11 cellular contexts compared by ENCODE assay signal in the genomic region with DNA sequence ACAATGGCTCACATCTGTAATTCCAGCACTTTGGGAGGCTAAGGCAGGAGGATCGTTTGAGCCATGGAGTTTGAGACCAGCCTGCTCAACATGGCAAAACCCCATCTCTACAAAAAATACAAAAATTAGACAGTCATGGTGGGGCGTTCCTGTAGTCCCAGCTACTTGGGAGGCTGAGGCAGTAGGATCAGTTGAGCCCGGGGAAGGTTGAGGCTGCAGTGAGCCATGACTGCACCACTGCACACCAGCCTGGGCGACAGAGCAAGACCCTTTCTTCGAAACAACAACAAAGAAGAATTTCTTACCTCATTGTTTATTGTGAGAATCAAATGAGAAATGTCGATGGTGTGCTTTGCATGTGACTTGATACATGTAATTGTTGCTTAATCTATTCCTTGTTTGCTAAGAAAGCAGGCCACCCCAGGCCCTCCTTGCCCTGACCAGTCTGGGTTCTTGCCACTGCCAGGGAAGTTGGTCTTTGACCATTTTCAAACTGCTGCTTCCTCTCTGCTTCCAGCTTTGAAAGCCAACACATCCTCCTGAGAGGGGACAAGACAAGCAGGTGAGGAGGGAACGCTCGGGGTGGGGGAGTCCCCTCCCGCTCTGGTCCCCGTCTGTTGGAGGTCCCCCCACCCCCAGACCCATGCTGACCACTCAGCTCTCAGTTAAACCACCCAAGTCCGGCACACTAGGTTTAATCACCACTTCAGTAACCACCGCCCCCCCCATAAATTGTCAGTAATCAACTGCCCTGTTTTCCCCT. TPM values are rescaled to one million over a fixed set of nuclear protein-coding genes. Genes with fewer than 3 reads are reported as not detected.
DNase-seq lines count a peak whose midpoint lies in the region; ATAC-seq and TF ChIP-seq lines count a peak whose summit lies in the region.
"Had no signal": no experiment of that assay in that cellular context is flagged by ENCODE, and none has a peak within 500 bp of the region (broad histone marks: within the 10 kb centered on the region; RNA-seq: fewer than 3 reads in every experiment).

No MANE protein-coding gene starts in this region.

- intact Hi-C loops in spleen (cut with DNase I; ENCODE audit: low total_unique reads), result loop anchor here (10.0 kb wide), 1 partner anchor 80 kb away; a partner anchor contains a TSS

- H3K4me1 Mint-ChIP-seq in activated CD8-positive, alpha-beta memory T cell treated with anti-CD3 and anti-CD28 coated beads, Interleukin-2, amount 10 ng/mL, durations not matched to agents 7 days and 5 days, result peaks cover 48% of the 10 kb centered on the region
- H3K4me1 Mint-ChIP-seq in T-helper 17 cell, result peaks cover 33% of the 10 kb centered on the region

- no peak overlapping the region for H3K4me3 Mint-ChIP-seq in activated CD8-positive, alpha-beta memory T cell treated with anti-CD3 and anti-CD28 coated beads, Interleukin-2, amount 10 ng/mL, durations not matched to agents 7 days and 5 days
- peak overlapping the region; percentile 5 for H3K4me3 Mint-ChIP-seq in T-helper 17 cell

- peaks cover 51% of the 10 kb centered on the region for H3K36me3 Mint-ChIP-seq in activated CD8-positive, alpha-beta memory T cell treated with anti-CD3 and anti-CD28 coated beads, Interleukin-2, amount 10 ng/mL, durations not matched to agents 7 days and 5 days
- peaks cover 7% of the 10 kb centered on the region for H3K36me3 Mint-ChIP-seq in T-helper 17 cell (ENCODE audit: low read depth)

- peak overlapping the region in 7 of 8 donors; percentile 44 to 96 (median 86) for H3K27ac ChIP-seq in spleen

- WGBS in spleen, 5 donors, result 63 to 72% (median 71%) methylated on average over 12 of the region's 12 CpGs

- H3K4me1 ChIP-seq in spleen, result peaks cover 32 to 69% (median 61%) of the 10 kb centered on the region in 6 donors

- TF ChIP-seq POLR2A in spleen (IDR thresholded peaks at IDR 0.05), result no peak

- no peaks in the 10 kb centered on the region for H3K9me3 Mint-ChIP-seq in activated CD8-positive, alpha-beta memory T cell treated with anti-CD3 and anti-CD28 coated beads, Interleukin-2, amount 10 ng/mL, durations not matched to agents 7 days and 5 days (ENCODE audit: low read depth)

- no peaks in the 10 kb centered on the region for H3K27me3 Mint-ChIP-seq in activated CD8-positive, alpha-beta memory T cell treated with anti-CD3 and anti-CD28 coated beads, Interleukin-2, amount 10 ng/mL, durations not matched to agents 7 days and 5 days
- no peaks in the 10 kb centered on the region for H3K27me3 Mint-ChIP-seq in T-helper 17 cell

- no peaks in the 10 kb centered on the region for H3K27me3 ChIP-seq in spleen (replicated peaks in 1 of 7)

- TF ChIP-seq CTCF in spleen (IDR thresholded peaks at IDR 0.05 in 8 of 11, conservative IDR thresholded peaks at IDR 0.05 in 3 of 11), result no peak

- H3K36me3 ChIP-seq in spleen, result peaks cover 0 to 100% (median 75%) of the 10 kb centered on the region in 6 donors

- no peak for DNase-seq in activated CD8-positive, alpha-beta memory T cell treated with anti-CD3 and anti-CD28 coated beads, Interleukin-2, amount 10 ng/mL, durations not matched to agents 7 days and 5 days
- no peak for DNase-seq in activated CD8-positive, alpha-beta memory T cell treated with anti-CD3 and anti-CD28 coated beads, Interleukin-2, amount 50 U/mL, for 48 hours
- DNase-seq in T-helper 17 cell (no peak), fibroblast of peridontal ligament (ENCODE audit: extremely low read depth) (peak; percentile 40), spleen (no peak), NCI-H2171 treated with DMSO at 0.1 percent for 48 hours (lab: John Stamatoyannopoulos, UW) (no peak), AG20443 (ENCODE audit: low spot score) (no peak), GM19238 (ENCODE audit: insufficient read length, low spot score) (no peak)
- DNase-seq: SIG-M5 had no signal

- ATAC-seq in activated CD8-positive, alpha-beta memory T cell treated with anti-CD3 and anti-CD28 coated beads, Interleukin-2, amount 10 ng/mL, durations not matched to agents 7 days and 5 days, result no peak
- no peak for ATAC-seq in T-helper 17 cell
- ATAC-seq: activated CD4-positive, CD25-positive, alpha-beta regulatory T cell treated with anti-CD3 and anti-CD28 coated beads, Interleukin-2, amount 50 U/mL, for 24 hours had no signal

- CTCF ChIA-PET in activated CD8-positive, alpha-beta memory T cell treated with anti-CD3 and anti-CD28 coated beads, Interleukin-2, amount 10 ng/mL, durations not matched to agents 7 days and 5 days (lab: Charles Lee), result interaction anchor here (0.5 to 3.1 kb wide), 4 partner anchors 39 to 81 kb away, joined by 3 to 18 read pairs (median 4); no protein-coding TSS in a partner anchor

- H3K9me3 ChIP-seq in T-helper 17 cell (ENCODE audit: control insufficient read depth, low read length, poor library complexity, severe bottlenecking), result no peaks in the 10 kb centered on the region
- H3K9me3 ChIP-seq in spleen, result no peaks in the 10 kb centered on the region

- H3K27ac Mint-ChIP-seq in activated CD8-positive, alpha-beta memory T cell treated with anti-CD3 and anti-CD28 coated beads, Interleukin-2, amount 10 ng/mL, durations not matched to agents 7 days and 5 days, result peak overlapping the region; percentile 46
- H3K27ac Mint-ChIP-seq in T-helper 17 cell, result peak overlapping the region; percentile 95

- no peak overlapping the region for H3K4me3 ChIP-seq in spleen
- H3K4me3 ChIP-seq: skin epidermis had no signal

RNA-seq across cellular contexts. Expression of a gene that starts 47.3 kb away (rescaled TPM):
- 1 to 10 TPM; 3.2 to 9.6 TPM for total RNA-seq in activated CD8-positive, alpha-beta memory T cell treated with anti-CD3 and anti-CD28 coated beads, Interleukin-2, amount 10 ng/mL, durations not matched to agents 7 days and 5 days
- total RNA-seq in T-helper 17 cell (1 to 10 TPM; 2.4 to 4.4 TPM), spleen (10 to 100 TPM; 25.2 to 46.5 (median 34.8) TPM)
- polyA plus RNA-seq in spleen, result 10 to 100 TPM; 13.3 to 29.0 (median 21.7) TPM

RNA-seq across cellular contexts. Expression of a gene that starts 55.8 kb away (rescaled TPM):
- total RNA-seq in activated CD8-positive, alpha-beta memory T cell treated with anti-CD3 and anti-CD28 coated beads, Interleukin-2, amount 10 ng/mL, durations not matched to agents 7 days and 5 days, result 100 to 1,000 TPM; 156 to 287 TPM
- 100 to 1,000 TPM; 381 to 578 TPM for total RNA-seq in T-helper 17 cell
- total RNA-seq in spleen, result 100 to 1,000 TPM; 206 to 401 (median 237) TPM
- 100 to 1,000 TPM in 2 of 3 donors, 10 to 100 TPM in 1; 52.0 to 175 (median 161) TPM for polyA plus RNA-seq in spleen
